In the genomic region with DNA sequence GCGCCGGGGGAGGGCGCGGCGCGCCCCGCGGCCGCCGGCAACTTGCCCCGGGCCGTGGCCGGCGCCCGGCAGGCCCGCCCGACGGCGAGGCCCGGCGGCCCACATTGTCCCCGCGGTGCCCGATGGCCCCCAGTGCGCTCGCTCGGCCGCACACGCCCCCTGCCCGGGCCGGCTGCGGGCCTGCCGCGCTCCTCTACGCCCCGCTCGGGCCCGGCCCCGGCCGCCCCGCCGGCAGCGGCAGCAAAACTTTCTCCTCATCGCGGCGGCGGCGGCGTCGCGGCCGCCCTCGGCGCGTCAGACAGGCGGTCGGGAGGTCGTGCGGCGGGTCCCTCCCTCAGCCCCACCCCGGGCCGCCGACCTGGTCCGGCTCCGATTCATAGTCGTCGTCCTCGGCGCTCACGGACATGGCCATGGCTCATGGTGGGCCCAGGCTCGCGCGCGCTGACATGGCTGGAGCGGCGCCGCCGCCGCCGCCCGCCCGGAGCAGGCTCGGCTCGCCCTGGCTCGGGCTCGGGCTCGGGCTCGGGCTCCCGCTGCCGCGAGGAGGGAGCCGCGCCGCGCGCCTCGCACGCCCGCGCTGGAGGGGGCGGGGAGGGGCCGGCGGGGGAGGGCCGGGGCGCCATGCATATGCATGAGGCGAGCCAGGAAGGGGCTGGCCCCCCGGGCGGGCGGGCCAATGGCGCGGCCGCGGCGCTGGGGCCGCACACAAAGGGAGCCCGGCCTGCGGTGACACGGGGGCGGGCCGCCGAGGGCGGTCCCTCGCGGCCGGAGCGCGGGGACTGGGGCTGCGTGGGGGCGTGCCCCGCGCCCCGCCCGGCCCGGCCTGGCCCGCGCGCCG, we compare ENCODE assay signal across 8 cellular contexts.
DNase-seq lines count a peak whose midpoint lies in the region; ATAC-seq and TF ChIP-seq lines count a peak whose summit lies in the region.

No MANE protein-coding gene starts in this region.

- ATAC-seq in GM18861 (IDR thresholded peaks at IDR 0.05; ENCODE audit: unreplicated experiment), result peak; percentile 84
- peak; percentile 84 for ATAC-seq in HG03064 (IDR thresholded peaks at IDR 0.05; ENCODE audit: low read depth, unreplicated experiment)

- no peak for TF ChIP-seq CTCF in AG04449 (IDR thresholded peaks at IDR 0.05; ENCODE audit: insufficient read depth, low read length, missing control alignments)

- H3K4me3 ChIP-seq in AG04449 (ENCODE audit: low read depth, low read length), result peak overlapping the region; percentile 61

- DNase-seq in AG04449 (ENCODE audit: low read depth, low spot score) (no peak), NCI-H2171 (lab: John Stamatoyannopoulos, UW) (peak; percentile 90), kidney glomerular epithelial cell (lab: John Stamatoyannopoulos, UW) (peak; percentile 60)
- DNase-seq in activated CD4-positive, CD25-positive, alpha-beta regulatory T cell (lab: John Stamatoyannopoulos, UW), result peak; percentile 77 to 85 (median 80)
- DNase-seq in central memory CD4-positive, alpha-beta T cell, result peak; percentile 87
- peak; percentile 70 to 88 for DNase-seq in stimulated activated CD4-positive, alpha-beta T cell treated with anti-CD3 and anti-CD28 coated beads, Interleukin-15, amount 100 ng/mL, for 48 hours (ENCODE audit: low read depth in 2 of 2)

- POLR2A ChIA-PET in AG04449 (lab: Yijun Ruan, JAX), result no interaction called here

- CTCF ChIA-PET in AG04449 (lab: Yijun Ruan, JAX), result interaction anchor here (1.4 to 3.3 kb wide), 4 partner anchors 11 to 32 kb away, joined by 4 to 17 read pairs (median 6); no protein-coding TSS in a partner anchor
